ENCODE assay signal across 8 cellular contexts in the genomic region with DNA sequence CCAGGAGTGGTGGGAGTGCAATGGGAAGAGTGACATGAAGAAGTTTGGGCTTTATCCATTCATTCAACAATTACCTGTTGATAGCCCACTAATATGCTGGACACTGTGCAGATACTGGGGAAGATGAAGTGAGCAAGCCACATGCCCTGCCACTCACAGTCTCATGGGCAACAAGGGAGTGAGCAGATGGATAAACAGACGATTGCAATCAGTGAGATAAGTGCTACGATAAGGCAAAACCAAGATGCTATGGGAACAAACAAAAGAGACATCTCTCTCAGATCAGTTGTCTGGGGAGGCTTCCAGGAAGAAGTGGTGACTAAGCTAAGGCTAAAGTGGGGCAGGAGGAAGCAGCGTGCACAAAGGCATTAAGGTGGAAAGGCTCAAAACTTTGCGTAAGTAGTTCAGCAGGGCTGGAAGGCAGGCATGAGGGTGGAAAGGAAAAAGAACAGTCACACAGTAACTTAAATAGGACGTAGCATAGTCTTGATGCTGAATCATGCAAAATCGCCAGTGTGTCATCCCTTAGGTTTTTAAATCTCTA. TPM values are rescaled to one million over a fixed set of nuclear protein-coding genes. Genes with fewer than 3 reads are reported as not detected.
DNase-seq lines count a peak whose midpoint lies in the region; ATAC-seq and TF ChIP-seq lines count a peak whose summit lies in the region.

No MANE protein-coding gene starts in this region.

- no peaks in the 10 kb centered on the region for H3K9me3 ChIP-seq in CD4-positive, alpha-beta memory T cell (ENCODE audit: control insufficient read depth in 1 of 2, low read length in 2 of 2)
- H3K9me3 ChIP-seq in mesenchymal stem cell (ENCODE audit: control insufficient read depth, low read length): peaks cover 14% of the 10 kb centered on the region
- no peaks in the 10 kb centered on the region for H3K9me3 ChIP-seq in thyroid gland

- peak overlapping the region; percentile 68 for H3K27ac ChIP-seq in CD4-positive, alpha-beta memory T cell (ENCODE audit: low read depth, low read length)
- H3K27ac ChIP-seq in mesenchymal stem cell (ENCODE audit: low read length, poor library complexity, severe bottlenecking) (no peak overlapping the region), thyroid gland (no peak overlapping the region)

- H3K4me2 ChIP-seq in mesenchymal stem cell (ENCODE audit: low read length, poor library complexity, severe bottlenecking): no peak overlapping the region

- H2AK5ac ChIP-seq in mesenchymal stem cell (ENCODE audit: low read length, severe bottlenecking): no peak overlapping the region

- no peak overlapping the region for H3K9ac ChIP-seq in mesenchymal stem cell (ENCODE audit: low read length)

- peak overlapping the region; percentile 49 for H2BK120ac ChIP-seq in mesenchymal stem cell (ENCODE audit: low read depth, low read length)

- peak; percentile 32 to 75 (median 52) for DNase-seq in CD4-positive, alpha-beta memory T cell
- peak; percentile 63 for DNase-seq in NOMO-1 treated with dmso at 0.1 percent for 144 hours (lab: John Stamatoyannopoulos, UW; ENCODE audit: unreplicated experiment)
- DNase-seq in activated naive CD4-positive, alpha-beta T cell treated with anti-CD3 and anti-CD28 coated beads, Interleukin-2, amount 10 ng/mL, durations not matched to agents 7 days and 5 days: peak; percentile 43
- DNase-seq in mesenchymal stem cell: peak; percentile 94
- DNase-seq in ureter (ENCODE audit: low spot score): no peak
- no peak for DNase-seq in thyroid gland
- DNase-seq in COLO829 (ENCODE audit: low spot score): no peak

- no peak overlapping the region for H3K23ac ChIP-seq in mesenchymal stem cell (ENCODE audit: low read length in 2 of 2)

- peaks cover 46 to 69% (median 56%) of the 10 kb centered on the region in 4 donors for H3K4me1 Mint-ChIP-seq in CD4-positive, alpha-beta memory T cell
- peaks cover 50% of the 10 kb centered on the region for H3K4me1 Mint-ChIP-seq in activated naive CD4-positive, alpha-beta T cell treated with anti-CD3 and anti-CD28 coated beads, Interleukin-2, amount 10 ng/mL, durations not matched to agents 7 days and 5 days

- no peak overlapping the region for H2AFZ ChIP-seq in mesenchymal stem cell (ENCODE audit: low read depth, low read length)

- H4K8ac ChIP-seq in mesenchymal stem cell (ENCODE audit: low read length): peak overlapping the region; percentile 41

- H2BK15ac ChIP-seq in mesenchymal stem cell (ENCODE audit: low read depth, poor library complexity, severe bottlenecking): peak overlapping the region; percentile 48

- H2BK12ac ChIP-seq in mesenchymal stem cell (ENCODE audit: low read length in 2 of 2): peak overlapping the region in 1 of 2 experiments; percentile 63

- H3K4me1 ChIP-seq in CD4-positive, alpha-beta memory T cell (ENCODE audit: insufficient read depth, low read length): peaks cover 74% of the 10 kb centered on the region
- H3K4me1 ChIP-seq in mesenchymal stem cell (ENCODE audit: control insufficient read depth, insufficient read depth, low read depth, low read length): no peaks in the 10 kb centered on the region
- H3K4me1 ChIP-seq in thyroid gland: no peaks in the 10 kb centered on the region

- no peaks in the 10 kb centered on the region for H3K9me3 Mint-ChIP-seq in CD4-positive, alpha-beta memory T cell
- H3K9me3 Mint-ChIP-seq in activated naive CD4-positive, alpha-beta T cell treated with anti-CD3 and anti-CD28 coated beads, Interleukin-2, amount 10 ng/mL, durations not matched to agents 7 days and 5 days: peaks cover 4% of the 10 kb centered on the region

- H3K27me3 ChIP-seq in CD4-positive, alpha-beta memory T cell (ENCODE audit: insufficient read depth, low read length): no peaks in the 10 kb centered on the region
- peaks cover 0 to 8% of the 10 kb centered on the region in 2 experiments for H3K27me3 ChIP-seq in mesenchymal stem cell (ENCODE audit: control insufficient read depth in 1 of 2, insufficient read depth in 1 of 2, low read length in 2 of 2)
- no peaks in the 10 kb centered on the region for H3K27me3 ChIP-seq in thyroid gland

- ATAC-seq in HG02840 (IDR thresholded peaks at IDR 0.05; ENCODE audit: low FRiP score, unreplicated experiment): no peak

- H3K27me3 Mint-ChIP-seq in CD4-positive, alpha-beta memory T cell: no peaks in the 10 kb centered on the region
- H3K27me3 Mint-ChIP-seq in activated naive CD4-positive, alpha-beta T cell treated with anti-CD3 and anti-CD28 coated beads, Interleukin-2, amount 10 ng/mL, durations not matched to agents 7 days and 5 days: no peaks in the 10 kb centered on the region

- no peak overlapping the region for H2BK5ac ChIP-seq in mesenchymal stem cell (ENCODE audit: low read depth, low read length, poor library complexity, severe bottlenecking)

- peak overlapping the region in 7 of 8 donors; percentile 62 to 81 (median 67) for H3K4me3 Mint-ChIP-seq in CD4-positive, alpha-beta memory T cell
- peak overlapping the region; percentile 1 for H3K4me3 Mint-ChIP-seq in activated naive CD4-positive, alpha-beta T cell treated with anti-CD3 and anti-CD28 coated beads, Interleukin-2, amount 10 ng/mL, durations not matched to agents 7 days and 5 days

- no peak for TF ChIP-seq CTCF in thyroid gland (IDR thresholded peaks at IDR 0.05)

- no peak overlapping the region for H3K4me3 ChIP-seq in CD4-positive, alpha-beta memory T cell (ENCODE audit: low read length in 2 of 2)
- no peak overlapping the region for H3K4me3 ChIP-seq in mesenchymal stem cell (ENCODE audit: insufficient read depth in 1 of 2, low read depth in 1 of 2, low read length in 2 of 2)
- no peak overlapping the region for H3K4me3 ChIP-seq in thyroid gland (replicated peaks in 1 of 3)

- no peak overlapping the region for H3K14ac ChIP-seq in mesenchymal stem cell (ENCODE audit: low read length in 2 of 2)

- H3K27ac Mint-ChIP-seq in CD4-positive, alpha-beta memory T cell: peak overlapping the region; percentile 78 to 96 (median 90)
- H3K27ac Mint-ChIP-seq in activated naive CD4-positive, alpha-beta T cell treated with anti-CD3 and anti-CD28 coated beads, Interleukin-2, amount 10 ng/mL, durations not matched to agents 7 days and 5 days: peak overlapping the region; percentile 81

- no peaks in the 10 kb centered on the region for H3K79me1 ChIP-seq in mesenchymal stem cell (replicated peaks; ENCODE audit: low read length, poor library complexity, severe bottlenecking)

- no peak for TF ChIP-seq POLR2A in thyroid gland (IDR thresholded peaks at IDR 0.05)

- 0% methylated on average over 4 of the region's 6 CpGs for WGBS in mesenchymal stem cell
- WGBS in thyroid gland, 2 donors: 65 to 76% methylated on average over 6 of the region's 6 CpGs

- H3K36me3 ChIP-seq in CD4-positive, alpha-beta memory T cell (ENCODE audit: insufficient read depth, low read length): no peaks in the 10 kb centered on the region
- H3K36me3 ChIP-seq in mesenchymal stem cell (ENCODE audit: control insufficient read depth in 1 of 2, insufficient read depth in 2 of 2, low read depth in 1 of 2, low read length in 2 of 2): no peaks in the 10 kb centered on the region
- H3K36me3 ChIP-seq in thyroid gland: no peaks in the 10 kb centered on the region

- H4K91ac ChIP-seq in mesenchymal stem cell (ENCODE audit: low read length): no peak overlapping the region

- POLR2A ChIA-PET in CD4-positive, alpha-beta memory T cell (lab: Charles Lee; ENCODE audit: partially characterized antibody): interaction anchor here (0.6 to 4.8 kb wide), 7 partner anchors 13 to 59 kb away, joined by 3 to 51 read pairs (median 7); a partner anchor contains a TSS

- H3K36me3 Mint-ChIP-seq in CD4-positive, alpha-beta memory T cell: peaks cover 0 to 4% of the 10 kb centered on the region in 2 donors
- H3K36me3 Mint-ChIP-seq in activated naive CD4-positive, alpha-beta T cell treated with anti-CD3 and anti-CD28 coated beads, Interleukin-2, amount 10 ng/mL, durations not matched to agents 7 days and 5 days: peaks cover 13% of the 10 kb centered on the region

- intact Hi-C loops in CD4-positive, alpha-beta memory T cell (cut with micrococcal nuclease): loop anchor here (1.0 kb wide), 1 partner anchor 15 kb away; no protein-coding TSS in a partner anchor
- intact Hi-C loops in thyroid gland (cut with DNase I): no loop called here

- peak overlapping the region in 1 of 2 experiments; percentile 58 for H3K4ac ChIP-seq in mesenchymal stem cell (ENCODE audit: low read depth in 1 of 2, low read length in 2 of 2)

- H3K18ac ChIP-seq in mesenchymal stem cell (ENCODE audit: low read depth in 1 of 2, low read length in 2 of 2): peak overlapping the region; percentile 62 to 68

- CTCF ChIA-PET in CD4-positive, alpha-beta memory T cell (lab: Charles Lee; ENCODE audit: partially characterized antibody): interaction anchor here (1.6 to 5.3 kb wide), 5 partner anchors 9 to 30 kb away, joined by 4 to 78 read pairs (median 17); a partner anchor contains a TSS
- CTCF ChIA-PET in activated naive CD4-positive, alpha-beta T cell treated with anti-CD3 and anti-CD28 coated beads, Interleukin-2, amount 10 ng/mL, durations not matched to agents 7 days and 5 days (lab: Charles Lee): interaction anchor here (1.4 to 5.2 kb wide), 3 partner anchors 10 to 30 kb away, joined by 3 to 65 read pairs (median 12); a partner anchor contains a TSS

RNA-seq across cellular contexts. Expression of a gene that starts 31.7 kb away (rescaled TPM):
- total RNA-seq in CD4-positive, alpha-beta memory T cell: 10 to 100 TPM; 14.9 to 15.6 TPM
- 1 to 10 TPM; 3.2 to 5.6 TPM for polyA plus RNA-seq in CD4-positive, alpha-beta memory T cell
- polyA plus RNA-seq in mesenchymal stem cell (2013, experiment 1 of 2): 2.8 TPM
- polyA plus RNA-seq in mesenchymal stem cell (2013, experiment 2 of 2): 2.4 TPM
- total RNA-seq in ureter: 4.2 TPM
- total RNA-seq in thyroid gland: 10 to 100 TPM in 1 of 4 donors, 1 to 10 TPM in 3; 5.8 to 10.2 (median 8.1) TPM

RNA-seq across cellular contexts. Expression of a gene that starts 43.5 kb away (rescaled TPM):
- total RNA-seq in CD4-positive, alpha-beta memory T cell: 10 to 100 TPM; 60.0 to 63.9 TPM
- polyA plus RNA-seq in CD4-positive, alpha-beta memory T cell: 10 to 100 TPM; 30.4 to 41.4 TPM
- 31.1 TPM for polyA plus RNA-seq in mesenchymal stem cell (2013, experiment 1 of 2)
- polyA plus RNA-seq in mesenchymal stem cell (2013, experiment 2 of 2): 35.1 TPM
- total RNA-seq in ureter (73.8 TPM), thyroid gland (10 to 100 TPM; 33.8 to 41.5 (median 35.2) TPM)

Comparison
In these comparisons a context has a peak if more than half of its experiments do, and no peak if none do; other contexts are left out.
1. DNase-seq: peak in CD4-positive, alpha-beta memory T cell (5 of 5), NOMO-1 treated with dmso at 0.1 percent for 144 hours (single experiment), activated naive CD4-positive, alpha-beta T cell treated with anti-CD3 and anti-CD28 coated beads, Interleukin-2, amount 10 ng/mL, durations not matched to agents 7 days and 5 days (single experiment) and mesenchymal stem cell (single experiment); none in ureter (single experiment), thyroid gland (0 of 2) and COLO829 (single experiment).